Comparison of ENCODE assay signal across 13 cellular contexts in genomic region chr1:147246910-147247655, GRCh38. TPM values are rescaled to one million over a fixed set of nuclear protein-coding genes. Genes with fewer than 3 reads are reported as not detected.
DNase-seq lines count a peak whose midpoint lies in the region; TF ChIP-seq lines count a peak whose summit lies in the region.
"Had no signal": no experiment of that assay in that cellular context is flagged by ENCODE, and none has a peak within 500 bp of the region (broad histone marks: within the 10 kb centered on the region; RNA-seq: fewer than 3 reads in every experiment).

No MANE protein-coding gene starts in this region.

- no peak overlapping the region for H3K27ac Mint-ChIP-seq in glutamatergic neuron (ENCODE audit: unreplicated experiment)

- H3K4me3 ChIP-seq in HEK293 (ENCODE audit: low read depth, low read length), result no peak overlapping the region

- no peaks in the 10 kb centered on the region for H3K9me3 ChIP-seq in HEK293 (ENCODE audit: control insufficient read depth, insufficient read depth, low read depth, low read length)

- peaks cover 6% of the 10 kb centered on the region for H3K4me1 Mint-ChIP-seq in glutamatergic neuron (ENCODE audit: low read depth, unreplicated experiment)

- no peak for TF ChIP-seq CTCF in HEK293 (tag by site-specific recombination; IDR thresholded peaks at IDR 0.05)
- TF ChIP-seq CTCF in glutamatergic neuron (IDR thresholded peaks at IDR 0.05; ENCODE audit: partially characterized antibody, unreplicated experiment), result no peak

- no peaks in the 10 kb centered on the region for H3K9me3 Mint-ChIP-seq in glutamatergic neuron (ENCODE audit: unreplicated experiment)

- peaks cover 0 to 6% of the 10 kb centered on the region in 2 experiments; a peak in 1 of 3 replicates for H3K36me3 ChIP-seq in HEK293 (ENCODE audit: control insufficient read depth in 2 of 2, insufficient read depth in 1 of 2, low read length in 2 of 2)

- DNase-seq in Ammon's horn (ENCODE audit: low spot score) (peak; percentile 43), OCI-M1 (lab: John Stamatoyannopoulos, UW) (peak; percentile 85), medulla oblongata (ENCODE audit: extremely low spot score) (peak; percentile 74), HK-2 (ENCODE audit: unreplicated experiment) (no peak), GDM1 (lab: John Stamatoyannopoulos, UW) (no peak), glutamatergic neuron (no peak)
- DNase-seq in stimulated activated naive CD4-positive, alpha-beta T cell (lab: John Stamatoyannopoulos, UW), result no peak
- DNase-seq: activated naive CD4-positive, alpha-beta T cell treated with Interleukin-2 at 50 U/mL for 16 hours; kidney glomerular epithelial cell; NCI-H1694; stimulated activated CD4-positive, alpha-beta T cell treated with anti-CD3 and anti-CD28 coated beads, Interleukin-4, amount 100 ng/mL, for 24 hours had no signal

- no peaks in the 10 kb centered on the region for H3K27me3 Mint-ChIP-seq in glutamatergic neuron (ENCODE audit: unreplicated experiment)

- no peak overlapping the region for H3K4me3 Mint-ChIP-seq in glutamatergic neuron (ENCODE audit: unreplicated experiment)

- H3K4me1 ChIP-seq in HEK293 (ENCODE audit: control insufficient read depth, insufficient read depth, low read length), result peaks cover 6% of the 10 kb centered on the region

- CTCF ChIA-PET in HEK293 (lab: Yijun Ruan, JAX), result no interaction called here

- H3K36me3 Mint-ChIP-seq in glutamatergic neuron (ENCODE audit: unreplicated experiment), result no peaks in the 10 kb centered on the region

- POLR2A ChIA-PET in HEK293 (lab: Yijun Ruan, JAX), result no interaction called here

- H3K27ac ChIP-seq in HEK293 (ENCODE audit: extremely low read depth, low read depth, low read length), result no peak overlapping the region
- H3K27ac ChIP-seq: parathyroid adenoma had no signal

TF ChIP-seq in HEK293, 187 proteins besides CTCF, POLR2A, EP300 and RAD21 (continues in another document):
- TF ChIP-seq ZNF433 (tag by site-specific recombination; IDR thresholded peaks at IDR 0.05; ENCODE audit: low read depth) (no peak), ZNF223 (tag by site-specific recombination; IDR thresholded peaks at IDR 0.05) (no peak), ZNF610 (tag by site-specific recombination; IDR thresholded peaks at IDR 0.05; ENCODE audit: borderline replicate concordance) (no peak), ZBTB1 (tag by site-specific recombination; IDR thresholded peaks at IDR 0.05) (no peak), PRDM10 (tag by site-specific recombination; IDR thresholded peaks at IDR 0.05) (no peak), ZNF677 (tag by site-specific recombination; IDR thresholded peaks at IDR 0.05) (no peak), ZNF530 (tag by site-specific recombination; IDR thresholded peaks at IDR 0.05; ENCODE audit: low read depth) (no peak), KLF1 (tag by site-specific recombination; IDR thresholded peaks at IDR 0.05) (no peak), ZNF701 (tag by site-specific recombination; IDR thresholded peaks at IDR 0.05) (no peak), PRDM6 (tag by site-specific recombination; IDR thresholded peaks at IDR 0.05) (peak; percentile 61), ZNF174 (tag by site-specific recombination; IDR thresholded peaks at IDR 0.05) (no peak), SP7 (tag by site-specific recombination; IDR thresholded peaks at IDR 0.05) (peak; percentile 40; the same call in 1 of the 2 replicates), ZNF658 (tag by site-specific recombination; IDR thresholded peaks at IDR 0.05) (no peak), OVOL3 (tag by site-specific recombination; IDR thresholded peaks at IDR 0.05) (no peak), ZNF629 (tag by site-specific recombination; IDR thresholded peaks at IDR 0.05) (no peak), ZBTB48 (tag by site-specific recombination; IDR thresholded peaks at IDR 0.05) (no peak), ZNF580 (tag by site-specific recombination; IDR thresholded peaks at IDR 0.05) (no peak), ZNF626 (tag by site-specific recombination; IDR thresholded peaks at IDR 0.05) (no peak), ZNF621 (tag by site-specific recombination; IDR thresholded peaks at IDR 0.05) (no peak), ZNF280D (tag by site-specific recombination; IDR thresholded peaks at IDR 0.05) (no peak), OSR2 (tag by site-specific recombination; IDR thresholded peaks at IDR 0.05) (0 out of 2 replicates have a peak, but pooled peaks have one; percentile 22), PRDM1 (tag by site-specific recombination; IDR thresholded peaks at IDR 0.05) (0 out of 2 replicates have a peak, but pooled peaks have one; percentile 44), ZNF664 (tag by site-specific recombination; IDR thresholded peaks at IDR 0.05) (no peak), ZNF544 (tag by site-specific recombination; IDR thresholded peaks at IDR 0.05) (no peak)

RNA-seq across cellular contexts. Expression of gene CHD1L, which starts 4.6 kb away (rescaled TPM):
- total RNA-seq in glutamatergic neuron (ENCODE audit: unreplicated experiment), result 35.2 TPM

RNA-seq across cellular contexts. Expression of gene FMO5, which starts 21.9 kb away (rescaled TPM):
- 0.25 TPM for total RNA-seq in glutamatergic neuron (ENCODE audit: unreplicated experiment)

Comparison
In these comparisons a context has a peak if more than half of its experiments do, and no peak if none do; other contexts are left out.
1. DNase-seq: peak in Ammon's horn (single experiment), OCI-M1 (single experiment) and medulla oblongata (single experiment); none in HK-2 (single experiment), GDM1 (single experiment), stimulated activated naive CD4-positive, alpha-beta T cell (0 of 6) and glutamatergic neuron (single experiment).